In genomic region chr12:100404769-100405407, GRCh38 we compare ENCODE assay signal across 1 cellular context.
TF ChIP-seq lines count a peak whose summit lies in the region.

No MANE protein-coding gene starts in this region.

TF ChIP-seq in HepG2, 621 proteins besides CTCF, POLR2A, EP300 and RAD21 (continued from another document and continues in another):
- TF ChIP-seq, protein P1, sequence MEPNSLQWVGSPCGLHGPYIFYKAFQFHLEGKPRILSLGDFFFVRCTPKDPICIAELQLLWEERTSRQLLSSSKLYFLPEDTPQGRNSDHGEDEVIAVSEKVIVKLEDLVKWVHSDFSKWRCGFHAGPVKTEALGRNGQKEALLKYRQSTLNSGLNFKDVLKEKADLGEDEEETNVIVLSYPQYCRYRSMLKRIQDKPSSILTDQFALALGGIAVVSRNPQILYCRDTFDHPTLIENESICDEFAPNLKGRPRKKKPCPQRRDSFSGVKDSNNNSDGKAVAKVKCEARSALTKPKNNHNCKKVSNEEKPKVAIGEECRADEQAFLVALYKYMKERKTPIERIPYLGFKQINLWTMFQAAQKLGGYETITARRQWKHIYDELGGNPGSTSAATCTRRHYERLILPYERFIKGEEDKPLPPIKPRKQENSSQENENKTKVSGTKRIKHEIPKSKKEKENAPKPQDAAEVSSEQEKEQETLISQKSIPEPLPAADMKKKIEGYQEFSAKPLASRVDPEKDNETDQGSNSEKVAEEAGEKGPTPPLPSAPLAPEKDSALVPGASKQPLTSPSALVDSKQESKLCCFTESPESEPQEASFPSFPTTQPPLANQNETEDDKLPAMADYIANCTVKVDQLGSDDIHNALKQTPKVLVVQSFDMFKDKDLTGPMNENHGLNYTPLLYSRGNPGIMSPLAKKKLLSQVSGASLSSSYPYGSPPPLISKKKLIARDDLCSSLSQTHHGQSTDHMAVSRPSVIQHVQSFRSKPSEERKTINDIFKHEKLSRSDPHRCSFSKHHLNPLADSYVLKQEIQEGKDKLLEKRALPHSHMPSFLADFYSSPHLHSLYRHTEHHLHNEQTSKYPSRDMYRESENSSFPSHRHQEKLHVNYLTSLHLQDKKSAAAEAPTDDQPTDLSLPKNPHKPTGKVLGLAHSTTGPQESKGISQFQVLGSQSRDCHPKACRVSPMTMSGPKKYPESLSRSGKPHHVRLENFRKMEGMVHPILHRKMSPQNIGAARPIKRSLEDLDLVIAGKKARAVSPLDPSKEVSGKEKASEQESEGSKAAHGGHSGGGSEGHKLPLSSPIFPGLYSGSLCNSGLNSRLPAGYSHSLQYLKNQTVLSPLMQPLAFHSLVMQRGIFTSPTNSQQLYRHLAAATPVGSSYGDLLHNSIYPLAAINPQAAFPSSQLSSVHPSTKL (CRISPR knock-in tag; IDR thresholded peaks at IDR 0.05): peak; percentile 29; the same call in 1 of the 2 replicates
- peak; percentile 76 for TF ChIP-seq ZNF263 (CRISPR knock-in tag; IDR thresholded peaks at IDR 0.05)
- TF ChIP-seq ZNF639 (CRISPR knock-in tag; conservative IDR thresholded peaks at IDR 0.05): no peak
- TF ChIP-seq ZNF614 (CRISPR knock-in tag; IDR thresholded peaks at IDR 0.05; ENCODE audit: borderline replicate concordance): 0 out of 2 replicates have a peak, but pooled peaks have one; percentile 51
- TF ChIP-seq ZMYM4 (CRISPR knock-in tag; IDR thresholded peaks at IDR 0.05): peak; percentile 64
- TF ChIP-seq ZNF331 (CRISPR knock-in tag; IDR thresholded peaks at IDR 0.05): 0 out of 2 replicates have a peak, but pooled peaks have one; percentile 22
- TF ChIP-seq ZBTB38 (CRISPR knock-in tag; IDR thresholded peaks at IDR 0.05): 0 out of 2 replicates have a peak, but pooled peaks have one; percentile 35
- no peak for TF ChIP-seq MAZ (IDR thresholded peaks at IDR 0.05; ENCODE audit: borderline replicate concordance, low read depth, low read length)
- TF ChIP-seq MAZ (CRISPR knock-in tag; IDR thresholded peaks at IDR 0.05; ENCODE audit: low read depth): 0 out of 2 replicates have a peak, but pooled peaks have one; percentile 35
- TF ChIP-seq LCORL (IDR thresholded peaks at IDR 0.05): no peak
- TF ChIP-seq LCORL (CRISPR knock-in tag; IDR thresholded peaks at IDR 0.05): 0 out of 2 replicates have a peak, but pooled peaks have one; percentile 19
- TF ChIP-seq, protein P2, sequence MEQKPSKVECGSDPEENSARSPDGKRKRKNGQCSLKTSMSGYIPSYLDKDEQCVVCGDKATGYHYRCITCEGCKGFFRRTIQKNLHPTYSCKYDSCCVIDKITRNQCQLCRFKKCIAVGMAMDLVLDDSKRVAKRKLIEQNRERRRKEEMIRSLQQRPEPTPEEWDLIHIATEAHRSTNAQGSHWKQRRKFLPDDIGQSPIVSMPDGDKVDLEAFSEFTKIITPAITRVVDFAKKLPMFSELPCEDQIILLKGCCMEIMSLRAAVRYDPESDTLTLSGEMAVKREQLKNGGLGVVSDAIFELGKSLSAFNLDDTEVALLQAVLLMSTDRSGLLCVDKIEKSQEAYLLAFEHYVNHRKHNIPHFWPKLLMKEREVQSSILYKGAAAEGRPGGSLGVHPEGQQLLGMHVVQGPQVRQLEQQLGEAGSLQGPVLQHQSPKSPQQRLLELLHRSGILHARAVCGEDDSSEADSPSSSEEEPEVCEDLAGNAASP (CRISPR knock-in tag; IDR thresholded peaks at IDR 0.05; ENCODE audit: borderline replicate concordance): peak; percentile 42; the same call in 1 of the 2 replicates
- TF ChIP-seq SOX6 (IDR thresholded peaks at IDR 0.05): no peak
- TF ChIP-seq SOX6 (CRISPR knock-in tag; IDR thresholded peaks at IDR 0.05): peak; percentile 37; the same call in 1 of the 2 replicates
- TF ChIP-seq ZNF383 (CRISPR knock-in tag; IDR thresholded peaks at IDR 0.05; ENCODE audit: borderline replicate concordance): no peak
- TF ChIP-seq IRF2 (CRISPR knock-in tag; IDR thresholded peaks at IDR 0.05): 0 out of 2 replicates have a peak, but pooled peaks have one; percentile 44
- TF ChIP-seq GATAD2A (CRISPR knock-in tag; IDR thresholded peaks at IDR 0.05): 0 out of 2 replicates have a peak, but pooled peaks have one; percentile 28
- TF ChIP-seq, protein P3, sequence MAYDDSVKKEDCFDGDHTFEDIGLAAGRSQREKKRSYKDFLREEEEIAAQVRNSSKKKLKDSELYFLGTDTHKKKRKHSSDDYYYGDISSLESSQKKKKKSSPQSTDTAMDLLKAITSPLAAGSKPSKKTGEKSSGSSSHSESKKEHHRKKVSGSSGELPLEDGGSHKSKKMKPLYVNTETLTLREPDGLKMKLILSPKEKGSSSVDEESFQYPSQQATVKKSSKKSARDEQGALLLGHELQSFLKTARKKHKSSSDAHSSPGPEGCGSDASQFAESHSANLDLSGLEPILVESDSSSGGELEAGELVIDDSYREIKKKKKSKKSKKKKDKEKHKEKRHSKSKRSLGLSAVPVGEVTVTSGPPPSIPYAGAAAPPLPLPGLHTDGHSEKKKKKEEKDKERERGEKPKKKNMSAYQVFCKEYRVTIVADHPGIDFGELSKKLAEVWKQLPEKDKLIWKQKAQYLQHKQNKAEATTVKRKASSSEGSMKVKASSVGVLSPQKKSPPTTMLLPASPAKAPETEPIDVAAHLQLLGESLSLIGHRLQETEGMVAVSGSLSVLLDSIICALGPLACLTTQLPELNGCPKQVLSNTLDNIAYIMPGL (CRISPR knock-in tag; IDR thresholded peaks at IDR 0.05; ENCODE audit: borderline replicate concordance in 1 of 2, low read depth in 1 of 2): peak; percentile 29 to 71; a peak in 1 of 4 replicates
- TF ChIP-seq, protein P4, sequence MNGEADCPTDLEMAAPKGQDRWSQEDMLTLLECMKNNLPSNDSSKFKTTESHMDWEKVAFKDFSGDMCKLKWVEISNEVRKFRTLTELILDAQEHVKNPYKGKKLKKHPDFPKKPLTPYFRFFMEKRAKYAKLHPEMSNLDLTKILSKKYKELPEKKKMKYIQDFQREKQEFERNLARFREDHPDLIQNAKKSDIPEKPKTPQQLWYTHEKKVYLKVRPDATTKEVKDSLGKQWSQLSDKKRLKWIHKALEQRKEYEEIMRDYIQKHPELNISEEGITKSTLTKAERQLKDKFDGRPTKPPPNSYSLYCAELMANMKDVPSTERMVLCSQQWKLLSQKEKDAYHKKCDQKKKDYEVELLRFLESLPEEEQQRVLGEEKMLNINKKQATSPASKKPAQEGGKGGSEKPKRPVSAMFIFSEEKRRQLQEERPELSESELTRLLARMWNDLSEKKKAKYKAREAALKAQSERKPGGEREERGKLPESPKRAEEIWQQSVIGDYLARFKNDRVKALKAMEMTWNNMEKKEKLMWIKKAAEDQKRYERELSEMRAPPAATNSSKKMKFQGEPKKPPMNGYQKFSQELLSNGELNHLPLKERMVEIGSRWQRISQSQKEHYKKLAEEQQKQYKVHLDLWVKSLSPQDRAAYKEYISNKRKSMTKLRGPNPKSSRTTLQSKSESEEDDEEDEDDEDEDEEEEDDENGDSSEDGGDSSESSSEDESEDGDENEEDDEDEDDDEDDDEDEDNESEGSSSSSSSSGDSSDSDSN (CRISPR knock-in tag; IDR thresholded peaks at IDR 0.05): 0 out of 2 replicates have a peak, but pooled peaks have one; percentile 18
- peak; percentile 77 for TF ChIP-seq CEBPG (CRISPR knock-in tag; IDR thresholded peaks at IDR 0.05)
- TF ChIP-seq MIXL1 (CRISPR knock-in tag; IDR thresholded peaks at IDR 0.05): peak; percentile 49; the same call in 1 of the 2 replicates
- TF ChIP-seq STAG1 (CRISPR knock-in tag; IDR thresholded peaks at IDR 0.05): peak; percentile 81
- TF ChIP-seq ZMYM2 (CRISPR knock-in tag; IDR thresholded peaks at IDR 0.05): peak; percentile 19; the same call in 1 of the 2 replicates
- peak; percentile 88; the same call in 1 of the 2 replicates for TF ChIP-seq ZNF441 (CRISPR knock-in tag; IDR thresholded peaks at IDR 0.05; ENCODE audit: borderline replicate concordance)
- TF ChIP-seq THAP11 (CRISPR knock-in tag; IDR thresholded peaks at IDR 0.05): peak; percentile 23; the same call in 1 of the 2 replicates
- peak; percentile 40; the same call in 1 of the 2 replicates for TF ChIP-seq ELF3 (CRISPR knock-in tag; IDR thresholded peaks at IDR 0.05)
- TF ChIP-seq, protein P5, sequence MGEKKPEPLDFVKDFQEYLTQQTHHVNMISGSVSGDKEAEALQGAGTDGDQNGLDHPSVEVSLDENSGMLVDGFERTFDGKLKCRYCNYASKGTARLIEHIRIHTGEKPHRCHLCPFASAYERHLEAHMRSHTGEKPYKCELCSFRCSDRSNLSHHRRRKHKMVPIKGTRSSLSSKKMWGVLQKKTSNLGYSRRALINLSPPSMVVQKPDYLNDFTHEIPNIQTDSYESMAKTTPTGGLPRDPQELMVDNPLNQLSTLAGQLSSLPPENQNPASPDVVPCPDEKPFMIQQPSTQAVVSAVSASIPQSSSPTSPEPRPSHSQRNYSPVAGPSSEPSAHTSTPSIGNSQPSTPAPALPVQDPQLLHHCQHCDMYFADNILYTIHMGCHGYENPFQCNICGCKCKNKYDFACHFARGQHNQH (CRISPR knock-in tag; IDR thresholded peaks at IDR 0.05): 0 out of 2 replicates have a peak, but pooled peaks have one; percentile 31
- no peak for TF ChIP-seq SOX13 (IDR thresholded peaks at IDR 0.05)
- 0 out of 4 replicates have a peak, but pooled peaks of 1 of the 2 experiments have one; percentile 11 for TF ChIP-seq SOX13 (CRISPR knock-in tag; conservative IDR thresholded peaks at IDR 0.05 in 1 of 2, IDR thresholded peaks at IDR 0.05 in 1 of 2)
- TF ChIP-seq SMAD3 (CRISPR knock-in tag; IDR thresholded peaks at IDR 0.05): 0 out of 2 replicates have a peak, but pooled peaks have one; percentile 39
- no peak for TF ChIP-seq RORA (CRISPR knock-in tag; IDR thresholded peaks at IDR 0.05)
- TF ChIP-seq ZNF747 (CRISPR knock-in tag; IDR thresholded peaks at IDR 0.05; ENCODE audit: borderline replicate concordance): no peak
- peak; percentile 30; the same call in 1 of the 2 replicates for TF ChIP-seq RXRB (CRISPR knock-in tag; IDR thresholded peaks at IDR 0.05; ENCODE audit: borderline replicate concordance)
- peak; percentile 80; the same call in 1 of the 2 replicates for TF ChIP-seq ZNF12 (CRISPR knock-in tag; IDR thresholded peaks at IDR 0.05)
- TF ChIP-seq ZNF580 (CRISPR knock-in tag; IDR thresholded peaks at IDR 0.05; ENCODE audit: borderline replicate concordance, low read depth): 0 out of 2 replicates have a peak, but pooled peaks have one; percentile 42
- no peak for TF ChIP-seq ZNF160 (CRISPR knock-in tag; IDR thresholded peaks at IDR 0.05)
- TF ChIP-seq SAP130 (CRISPR knock-in tag; IDR thresholded peaks at IDR 0.05; ENCODE audit: low read depth): 0 out of 2 replicates have a peak, but pooled peaks have one; percentile 26
- no peak for TF ChIP-seq TBX2 (CRISPR knock-in tag; IDR thresholded peaks at IDR 0.05; ENCODE audit: borderline replicate concordance)
- TF ChIP-seq POGZ (CRISPR knock-in tag; IDR thresholded peaks at IDR 0.05): 0 out of 2 replicates have a peak, but pooled peaks have one; percentile 49
- no peak for TF ChIP-seq NR2F6 (IDR thresholded peaks at IDR 0.05)
- TF ChIP-seq NR2F6 (CRISPR knock-in tag; IDR thresholded peaks at IDR 0.05): peak; percentile 31; the same call in 1 of the 2 replicates
- TF ChIP-seq ISL2 (CRISPR knock-in tag; IDR thresholded peaks at IDR 0.05): peak; percentile 26; the same call in 1 of the 2 replicates
- TF ChIP-seq, protein P6, sequence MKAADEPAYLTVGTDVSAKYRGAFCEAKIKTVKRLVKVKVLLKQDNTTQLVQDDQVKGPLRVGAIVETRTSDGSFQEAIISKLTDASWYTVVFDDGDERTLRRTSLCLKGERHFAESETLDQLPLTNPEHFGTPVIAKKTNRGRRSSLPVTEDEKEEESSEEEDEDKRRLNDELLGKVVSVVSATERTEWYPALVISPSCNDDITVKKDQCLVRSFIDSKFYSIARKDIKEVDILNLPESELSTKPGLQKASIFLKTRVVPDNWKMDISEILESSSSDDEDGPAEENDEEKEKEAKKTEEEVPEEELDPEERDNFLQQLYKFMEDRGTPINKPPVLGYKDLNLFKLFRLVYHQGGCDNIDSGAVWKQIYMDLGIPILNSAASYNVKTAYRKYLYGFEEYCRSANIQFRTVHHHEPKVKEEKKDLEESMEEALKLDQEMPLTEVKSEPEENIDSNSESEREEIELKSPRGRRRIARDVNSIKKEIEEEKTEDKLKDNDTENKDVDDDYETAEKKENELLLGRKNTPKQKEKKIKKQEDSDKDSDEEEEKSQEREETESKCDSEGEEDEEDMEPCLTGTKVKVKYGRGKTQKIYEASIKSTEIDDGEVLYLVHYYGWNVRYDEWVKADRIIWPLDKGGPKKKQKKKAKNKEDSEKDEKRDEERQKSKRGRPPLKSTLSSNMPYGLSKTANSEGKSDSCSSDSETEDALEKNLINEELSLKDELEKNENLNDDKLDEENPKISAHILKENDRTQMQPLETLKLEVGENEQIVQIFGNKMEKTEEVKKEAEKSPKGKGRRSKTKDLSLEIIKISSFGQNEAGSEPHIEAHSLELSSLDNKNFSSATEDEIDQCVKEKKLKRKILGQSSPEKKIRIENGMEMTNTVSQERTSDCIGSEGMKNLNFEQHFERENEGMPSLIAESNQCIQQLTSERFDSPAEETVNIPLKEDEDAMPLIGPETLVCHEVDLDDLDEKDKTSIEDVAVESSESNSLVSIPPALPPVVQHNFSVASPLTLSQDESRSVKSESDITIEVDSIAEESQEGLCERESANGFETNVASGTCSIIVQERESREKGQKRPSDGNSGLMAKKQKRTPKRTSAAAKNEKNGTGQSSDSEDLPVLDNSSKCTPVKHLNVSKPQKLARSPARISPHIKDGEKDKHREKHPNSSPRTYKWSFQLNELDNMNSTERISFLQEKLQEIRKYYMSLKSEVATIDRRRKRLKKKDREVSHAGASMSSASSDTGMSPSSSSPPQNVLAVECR (CRISPR knock-in tag; IDR thresholded peaks at IDR 0.05; ENCODE audit: borderline replicate concordance): 0 out of 2 replicates have a peak, but pooled peaks have one; percentile 19
- 0 out of 2 replicates have a peak, but pooled peaks have one; percentile 27 for TF ChIP-seq KDM2A (CRISPR knock-in tag; IDR thresholded peaks at IDR 0.05; ENCODE audit: borderline replicate concordance, low read depth)
- TF ChIP-seq SALL1 (CRISPR knock-in tag; IDR thresholded peaks at IDR 0.05): peak; percentile 66
